In the genomic region with DNA sequence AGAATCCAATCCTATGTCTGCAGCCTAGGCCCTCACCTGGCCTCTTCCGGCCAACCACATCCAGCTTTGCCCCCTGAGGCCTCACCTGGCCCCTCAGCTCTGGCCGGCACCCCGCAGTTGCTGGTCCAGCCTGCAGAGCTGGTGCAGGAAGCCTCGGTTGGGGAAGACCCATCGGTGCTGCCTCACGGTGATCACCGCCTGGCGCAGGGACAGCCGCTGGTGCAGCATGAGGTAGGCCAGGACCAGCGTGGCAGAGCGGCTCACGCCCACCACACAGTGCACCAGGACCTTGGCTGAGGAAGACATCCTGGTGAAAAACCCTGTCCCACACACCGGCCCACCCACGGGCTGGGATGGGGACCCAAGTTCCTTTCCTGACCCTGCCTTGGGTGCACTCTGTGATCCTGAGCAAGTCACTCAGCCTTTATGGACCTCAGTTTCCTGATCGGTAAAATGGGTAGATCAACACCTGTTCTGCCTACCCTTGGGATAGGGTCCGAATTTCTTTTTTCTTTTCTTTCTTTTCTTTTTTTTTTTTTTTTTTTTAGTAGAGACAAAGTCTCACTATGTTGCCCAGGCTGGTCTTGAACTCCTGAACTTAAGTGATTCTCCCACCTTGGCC, we compare ENCODE assay signal across 19 cellular contexts. TPM values are rescaled to one million over a fixed set of nuclear protein-coding genes. Genes with fewer than 3 reads are reported as not detected.
DNase-seq lines count a peak whose midpoint lies in the region; ATAC-seq, FAIRE-seq and TF ChIP-seq lines count a peak whose summit lies in the region.
"Had no signal": no experiment of that assay in that cellular context is flagged by ENCODE, and none has a peak within 500 bp of the region (broad histone marks: within the 10 kb centered on the region; RNA-seq: fewer than 3 reads in every experiment).

No MANE protein-coding gene starts in this region.

- no peaks in the 10 kb centered on the region for H3K36me3 ChIP-seq in mucosa of descending colon (ENCODE audit: low read depth)
- H3K36me3 ChIP-seq: MG63 had no signal

- no peak for FAIRE-seq in H54 (lab: Jason Lieb, UNC)
- FAIRE-seq: G401.6, GM12891, HTR-8/SVneo had no signal

- no peaks in the 10 kb centered on the region for H4K20me1 ChIP-seq in H9 (ENCODE audit: control insufficient read depth, insufficient read depth, insufficient read length)

- no peak overlapping the region for H2BK120ac ChIP-seq in H9 (ENCODE audit: low read depth, low read length, poor library complexity, severe bottlenecking)

- H3K4me3 ChIP-seq in foreskin fibroblast (ENCODE audit: low read depth in 1 of 2, low read length in 2 of 2) (no peak overlapping the region), mucosa of descending colon (no peak overlapping the region)
- H3K4me3 ChIP-seq: MG63 had no signal

- no peaks in the 10 kb centered on the region for H3K79me2 ChIP-seq in H9 (ENCODE audit: insufficient read depth, low read length)

- peak overlapping the region; percentile 16 for H3K27ac ChIP-seq in H9 (ENCODE audit: insufficient read length, low read depth, low read length)
- H3K27ac ChIP-seq: KMS-11 had no signal

- CTCF ChIA-PET in WTC11 (lab: Charles Lee) = interaction anchor here (0.6 to 4.5 kb wide), 11 partner anchors 8 to 1089 kb away, joined by 3 to 40 read pairs (median 6); a partner anchor contains a TSS

- DNase-seq in H9 (no peak), WTC11 (ENCODE audit: low spot score) (no peak), left lobe of liver (ENCODE audit: low spot score) (peak; percentile 39), sciatic nerve (ENCODE audit: low spot score) (peak; percentile 49), H54 (ENCODE audit: insufficient read length, low spot score) (no peak), foreskin fibroblast (no peak), midbrain (lab: John Stamatoyannopoulos, UW) (no peak), mucosa of descending colon (no peak)
- DNase-seq: DMS79, MG63, NCI-H1092 treated with DMSO at 0.1 percent for 48 hours, NCI-H1694 treated with DMSO at 0.1 percent for 48 hours, NCI-H69 had no signal

- H3K9ac ChIP-seq in H9 (ENCODE audit: extremely low read depth, insufficient read length, low read length) = no peak overlapping the region
- H3K9ac ChIP-seq: KMS-11 had no signal

- H3K56ac ChIP-seq in H9 (ENCODE audit: insufficient read length, low read depth, low read length) = no peak overlapping the region

- peaks cover 31 to 52% of the 10 kb centered on the region in 2 experiments for H3K4me1 Mint-ChIP-seq in H9
- peaks cover 45% of the 10 kb centered on the region for H3K4me1 Mint-ChIP-seq in WTC11

- H3K9me3 ChIP-seq in H9 (ENCODE audit: control insufficient read depth, low read depth, low read length) (no peaks in the 10 kb centered on the region), mucosa of descending colon (no peaks in the 10 kb centered on the region)
- H3K9me3 ChIP-seq: MG63 had no signal

- POLR2A ChIA-PET in WTC11 (lab: Charles Lee) = interaction anchor here (1.1 to 1.3 kb wide), 3 partner anchors 105 to 955 kb away, joined by 3 to 4 read pairs (median 3); a partner anchor contains a TSS

- no peak for TF ChIP-seq CTCF in H9 (conservative IDR thresholded peaks at IDR 0.05)
- TF ChIP-seq CTCF in WTC11 (IDR thresholded peaks at IDR 0.05) = no peak
- no peak for TF ChIP-seq CTCF in foreskin fibroblast (IDR thresholded peaks at IDR 0.05; ENCODE audit: low read depth, low read length)
- no peak for TF ChIP-seq CTCF in mucosa of descending colon (IDR thresholded peaks at IDR 0.05)

- H2BK5ac ChIP-seq in H9 (ENCODE audit: insufficient read length, low read length) = no peak overlapping the region

- no peaks in the 10 kb centered on the region for H3K79me1 ChIP-seq in H9 (ENCODE audit: insufficient read depth, low read depth, low read length, poor library complexity, severe bottlenecking)

- H3K4me3 Mint-ChIP-seq in H9 (peak overlapping the region; percentile 40 to 50; a peak in 3 of 5 replicates), WTC11 (peak overlapping the region; percentile 38)

- H2BK12ac ChIP-seq in H9 (ENCODE audit: insufficient read length, low read depth, low read length) = no peak overlapping the region

- H4K8ac ChIP-seq in H9 (replicated peaks; ENCODE audit: insufficient read length, low read depth, low read length) = no peak overlapping the region

- ATAC-seq in WTC11 (no peak), left lobe of liver (no peak), sciatic nerve (no peak), mucosa of descending colon (no peak)
- ATAC-seq: HCT116, Right ventricle myocardium inferior had no signal

- H3K4me2 ChIP-seq in H9 (ENCODE audit: insufficient read depth, insufficient read length, low read length) = no peak overlapping the region
- H3K4me2 ChIP-seq: KMS-11 had no signal

- H3K27me3 Mint-ChIP-seq in H9 (ENCODE audit: low read depth) = no peaks in the 10 kb centered on the region; the same call in 1 of the 2 replicates
- H3K27me3 Mint-ChIP-seq in WTC11 (ENCODE audit: low read depth) = no peaks in the 10 kb centered on the region; the same call in 1 of the 2 replicates

- no CpG with 5 or more reads among the region's 16 CpGs for WGBS in H9 (ENCODE audit: extremely low coverage, insufficient read length, low lambda C conversion rate)

- no peaks in the 10 kb centered on the region for H3K23me2 ChIP-seq in H9 (ENCODE audit: insufficient read length, low read depth, low read length, poor library complexity, severe bottlenecking)

- TF ChIP-seq POLR2A in H54 (IDR thresholded peaks at IDR 0.05; ENCODE audit: low read depth, low read length) = no peak

- H3K27ac Mint-ChIP-seq in H9 (peak overlapping the region; percentile 85 to 100 (median 96); a peak in 5 of 7 replicates), WTC11 (peak overlapping the region; percentile 93)

- H2AK5ac ChIP-seq in H9 (ENCODE audit: insufficient read length, low read length) = no peak overlapping the region

- H3K4me1 ChIP-seq in H9 (ENCODE audit: insufficient read depth, low read length) = peaks cover 5% of the 10 kb centered on the region; the same call in 1 of the 2 replicates
- peaks cover 1% of the 10 kb centered on the region for H3K4me1 ChIP-seq in mucosa of descending colon (ENCODE audit: low read depth)

- no peak overlapping the region for H3T11ph ChIP-seq in H9 (ENCODE audit: low read length)

- peak overlapping the region; percentile 7; the same call in 1 of the 2 replicates for H3K14ac ChIP-seq in H9 (ENCODE audit: insufficient read depth, low read length)

- no peaks in the 10 kb centered on the region for H3K27me3 ChIP-seq in H9 (ENCODE audit: insufficient read depth, low read length)
- H3K27me3 ChIP-seq: MG63 had no signal

- H2AFZ ChIP-seq in H9 (ENCODE audit: low read length) = no peak overlapping the region

- intact Hi-C loops in sciatic nerve (cut with DNase I) (loop anchor here (10.0 kb wide), 1 partner anchor 861 kb away; no protein-coding TSS in a partner anchor), mucosa of descending colon (cut with DNase I, micrococcal nuclease) (no loop called here)

- no peak overlapping the region for H3K23ac ChIP-seq in H9 (ENCODE audit: insufficient read length, low read depth, low read length)

- no peak overlapping the region for H4K5ac ChIP-seq in H9 (ENCODE audit: insufficient read length, low read depth, low read length)

- H3K18ac ChIP-seq in H9 (ENCODE audit: insufficient read length, low read depth, low read length) = peak overlapping the region; percentile 9

- H3K4ac ChIP-seq in H9 (ENCODE audit: low read depth, low read length) = no peak overlapping the region

- H2BK15ac ChIP-seq in H9 (ENCODE audit: low read depth, low read length) = no peak overlapping the region

- H3K36me3 Mint-ChIP-seq in H9 (ENCODE audit: insufficient read depth in 1 of 3, low read depth in 3 of 3) (no peaks in the 10 kb centered on the region), WTC11 (no peaks in the 10 kb centered on the region)

- H3K9me3 Mint-ChIP-seq in H9 (peaks cover 0 to 2% of the 10 kb centered on the region in 2 experiments; a peak in 1 of 5 replicates), WTC11 (no peaks in the 10 kb centered on the region)

- no peak overlapping the region for H2BK20ac ChIP-seq in H9 (ENCODE audit: low read depth, low read length, poor library complexity, severe bottlenecking)

- H4K91ac ChIP-seq in H9 (ENCODE audit: insufficient read length, low read depth, low read length) = no peak overlapping the region

TF ChIP-seq in WTC11, 78 proteins besides CTCF, POLR2A, EP300 and RAD21 (continues in another document):
- TF ChIP-seq, protein P1, sequence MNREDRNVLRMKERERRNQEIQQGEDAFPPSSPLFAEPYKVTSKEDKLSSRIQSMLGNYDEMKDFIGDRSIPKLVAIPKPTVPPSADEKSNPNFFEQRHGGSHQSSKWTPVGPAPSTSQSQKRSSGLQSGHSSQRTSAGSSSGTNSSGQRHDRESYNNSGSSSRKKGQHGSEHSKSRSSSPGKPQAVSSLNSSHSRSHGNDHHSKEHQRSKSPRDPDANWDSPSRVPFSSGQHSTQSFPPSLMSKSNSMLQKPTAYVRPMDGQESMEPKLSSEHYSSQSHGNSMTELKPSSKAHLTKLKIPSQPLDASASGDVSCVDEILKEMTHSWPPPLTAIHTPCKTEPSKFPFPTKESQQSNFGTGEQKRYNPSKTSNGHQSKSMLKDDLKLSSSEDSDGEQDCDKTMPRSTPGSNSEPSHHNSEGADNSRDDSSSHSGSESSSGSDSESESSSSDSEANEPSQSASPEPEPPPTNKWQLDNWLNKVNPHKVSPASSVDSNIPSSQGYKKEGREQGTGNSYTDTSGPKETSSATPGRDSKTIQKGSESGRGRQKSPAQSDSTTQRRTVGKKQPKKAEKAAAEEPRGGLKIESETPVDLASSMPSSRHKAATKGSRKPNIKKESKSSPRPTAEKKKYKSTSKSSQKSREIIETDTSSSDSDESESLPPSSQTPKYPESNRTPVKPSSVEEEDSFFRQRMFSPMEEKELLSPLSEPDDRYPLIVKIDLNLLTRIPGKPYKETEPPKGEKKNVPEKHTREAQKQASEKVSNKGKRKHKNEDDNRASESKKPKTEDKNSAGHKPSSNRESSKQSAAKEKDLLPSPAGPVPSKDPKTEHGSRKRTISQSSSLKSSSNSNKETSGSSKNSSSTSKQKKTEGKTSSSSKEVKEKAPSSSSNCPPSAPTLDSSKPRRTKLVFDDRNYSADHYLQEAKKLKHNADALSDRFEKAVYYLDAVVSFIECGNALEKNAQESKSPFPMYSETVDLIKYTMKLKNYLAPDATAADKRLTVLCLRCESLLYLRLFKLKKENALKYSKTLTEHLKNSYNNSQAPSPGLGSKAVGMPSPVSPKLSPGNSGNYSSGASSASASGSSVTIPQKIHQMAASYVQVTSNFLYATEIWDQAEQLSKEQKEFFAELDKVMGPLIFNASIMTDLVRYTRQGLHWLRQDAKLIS (CRISPR knock-in tag; IDR thresholded peaks at IDR 0.05; ENCODE audit: borderline replicate concordance) = no peak

RNA-seq across cellular contexts. Expression of a gene that starts 5.8 kb away (rescaled TPM):
- total RNA-seq in H9 (2021) (16.7 and 18.8 TPM in 2 replicates), WTC11 (2021) (20.9 to 23.0 TPM (median 21.7 TPM) in 3 replicates), left lobe of liver (5.7 TPM), sciatic nerve (51.4 TPM), mucosa of descending colon (10 to 100 TPM; 12.1 to 26.6 (median 13.6) TPM)

Comparison
In these comparisons a context has a peak if more than half of its experiments do, and no peak if none do; other contexts are left out.
1. DNase-seq: peak in left lobe of liver (single experiment) and sciatic nerve (single experiment); none in H9 (single experiment), WTC11 (single experiment), H54 (single experiment), foreskin fibroblast (0 of 2), midbrain (single experiment) and mucosa of descending colon (0 of 3).